1 cellular context compared by ENCODE assay signal in genomic region chr3:3127432-3128010, GRCh38.
A peak's percentile ranks its signal among the peaks of the same experiment; 100 is the strongest.
TF ChIP-seq lines count a peak whose summit lies in the region.

No MANE protein-coding gene starts in this region.

TF ChIP-seq in HepG2, 621 proteins besides CTCF, POLR2A, EP300 and RAD21:
- TF ChIP-seq ASH2L (IDR thresholded peaks at IDR 0.05; ENCODE audit: insufficient read length, low read depth, low read length) (peak; percentile 7), ZNF629 (CRISPR knock-in tag; conservative IDR thresholded peaks at IDR 0.05) (peak; percentile 64), TFDP1 (CRISPR knock-in tag; IDR thresholded peaks at IDR 0.05; ENCODE audit: borderline replicate concordance) (no peak), ZNF761 (CRISPR knock-in tag; conservative IDR thresholded peaks at IDR 0.05) (0 out of 2 replicates have a peak, but pooled peaks have one; percentile 4), ZNF496 (CRISPR knock-in tag; IDR thresholded peaks at IDR 0.05; ENCODE audit: insufficient replicate concordance) (no peak), ARID3A (IDR thresholded peaks at IDR 0.05; ENCODE audit: low read depth, low read length) (no peak), ARNT2 (CRISPR knock-in tag; IDR thresholded peaks at IDR 0.05; ENCODE audit: low read depth) (peak; percentile 8; the same call in 1 of the 2 replicates), ZNF605 (CRISPR knock-in tag; IDR thresholded peaks at IDR 0.05) (0 out of 2 replicates have a peak, but pooled peaks have one; percentile 24)
